ENCODE assay signal across 23 cellular contexts in genomic region chr22:46710842-46711241, GRCh38. TPM values are rescaled to one million over a fixed set of nuclear protein-coding genes. Genes with fewer than 3 reads are reported as not detected.
A peak's percentile ranks its signal among the peaks of the same experiment; 100 is the strongest.
DNase-seq lines count a peak whose midpoint lies in the region; ATAC-seq and TF ChIP-seq lines count a peak whose summit lies in the region.
"Had no signal": no experiment of that assay in that cellular context is flagged by ENCODE, and none has a peak within 500 bp of the region (broad histone marks: within the 10 kb centered on the region; RNA-seq: fewer than 3 reads in every experiment).

No MANE protein-coding gene starts in this region.

- H3K9ac ChIP-seq in HUES6 (ENCODE audit: low read length): no peak overlapping the region
- H3K9ac ChIP-seq: neural progenitor cell had no signal

- H3K27ac ChIP-seq in HUES6 (ENCODE audit: low read depth, low read length) (0 out of 2 replicates have a peak overlapping the region, but pooled peaks have one; percentile 9), heart left ventricle (no peak overlapping the region)
- H3K27ac ChIP-seq: body of pancreas, neural progenitor cell, prostate gland, SJCRH30, thyroid gland had no signal

- 86 to 90% (median 89%) methylated on average over 10 of the region's 10 CpGs for WGBS in heart left ventricle, 4 donors

- no peak for ATAC-seq in GM18502 (IDR thresholded peaks at IDR 0.05; ENCODE audit: poor library complexity, unreplicated experiment)
- no peak for ATAC-seq in heart left ventricle
- ATAC-seq: activated naive CD4-positive, alpha-beta T cell treated with anti-CD3 and anti-CD28 coated beads, Interleukin-2, amount 50 U/mL, for 72 hours; body of pancreas had no signal

- intact Hi-C loops in heart left ventricle (cut with DNase I): loop anchor here in 1 of 10 donors (2.0 kb wide), 1 partner anchor 16 kb away; no protein-coding TSS in a partner anchor

- H3K27me3 ChIP-seq in HUES6 (ENCODE audit: control insufficient read depth, insufficient read depth, low read length) (no peaks in the 10 kb centered on the region), heart left ventricle (no peaks in the 10 kb centered on the region)
- H3K27me3 ChIP-seq: body of pancreas, neural progenitor cell, SJCRH30, thyroid gland had no signal

- TF ChIP-seq POLR2A in heart left ventricle (IDR thresholded peaks at IDR 0.05): no peak

- peaks cover 88% of the 10 kb centered on the region for H3K36me3 Mint-ChIP-seq in brain

- H3K9me3 ChIP-seq in HUES6 (ENCODE audit: control insufficient read depth, insufficient read depth, low read depth, low read length) (no peaks in the 10 kb centered on the region), heart left ventricle (no peaks in the 10 kb centered on the region)
- H3K9me3 ChIP-seq: body of pancreas, prostate gland, SJCRH30, thyroid gland had no signal

- no peak overlapping the region for H3K4me3 Mint-ChIP-seq in brain
- H3K4me3 Mint-ChIP-seq: activated CD4-positive, alpha-beta T cell treated with anti-CD3 and anti-CD28 coated beads, Interleukin-2, amount 10 ng/mL, durations not matched to agents 24 days and 14 days; neural progenitor cell; stimulated activated naive CD8-positive, alpha-beta T cell treated with anti-CD3 and anti-CD28 coated beads, Interleukin-15, Interleukin-2, amounts not matched to agents 100 ng/mL and 50 ng/mL, for 24 hours had no signal

- no peaks in the 10 kb centered on the region for H3K4me1 Mint-ChIP-seq in brain
- H3K4me1 Mint-ChIP-seq: neural progenitor cell had no signal

- H3K36me3 ChIP-seq in HUES6 (ENCODE audit: control insufficient read depth, insufficient read depth, low read length): peaks cover 61% of the 10 kb centered on the region
- H3K36me3 ChIP-seq in heart left ventricle: peaks cover 4 to 87% (median 74%) of the 10 kb centered on the region in 9 donors
- H3K36me3 ChIP-seq: neural progenitor cell had no signal

- H3K4me3 ChIP-seq in HUES6 (ENCODE audit: low read depth, low read length): no peak overlapping the region
- no peak overlapping the region for H3K4me3 ChIP-seq in heart left ventricle
- H3K4me3 ChIP-seq: body of pancreas, neural progenitor cell, prostate gland, SJCRH30, thyroid gland had no signal

- H3K9me3 Mint-ChIP-seq in brain: no peaks in the 10 kb centered on the region
- H3K9me3 Mint-ChIP-seq: activated CD4-positive, alpha-beta T cell treated with anti-CD3 and anti-CD28 coated beads, Interleukin-2, amount 10 ng/mL, durations not matched to agents 24 days and 14 days; activated naive CD4-positive, alpha-beta T cell treated with anti-CD3 and anti-CD28 coated beads, Interleukin-2, amount 50 U/mL, for 72 hours; neural progenitor cell; stimulated activated naive CD8-positive, alpha-beta T cell treated with anti-CD3 and anti-CD28 coated beads, Interleukin-15, Interleukin-2, amounts not matched to agents 100 ng/mL and 50 ng/mL, for 24 hours had no signal

- no peak for TF ChIP-seq CTCF in brain (conservative IDR thresholded peaks at IDR 0.05)
- no peak for TF ChIP-seq CTCF in heart left ventricle (IDR thresholded peaks at IDR 0.05)

- peak overlapping the region in 3 of 5 experiments; percentile 28 to 70 (median 49) for H3K27ac Mint-ChIP-seq in brain
- H3K27ac Mint-ChIP-seq: activated CD4-positive, alpha-beta T cell treated with anti-CD3 and anti-CD28 coated beads, Interleukin-2, amount 10 ng/mL, durations not matched to agents 24 days and 14 days; neural progenitor cell; stimulated activated naive CD8-positive, alpha-beta T cell treated with anti-CD3 and anti-CD28 coated beads, Interleukin-15, Interleukin-2, amounts not matched to agents 100 ng/mL and 50 ng/mL, for 24 hours had no signal

- H3K27me3 Mint-ChIP-seq in brain: no peaks in the 10 kb centered on the region
- H3K27me3 Mint-ChIP-seq: activated CD4-positive, alpha-beta T cell treated with anti-CD3 and anti-CD28 coated beads, Interleukin-2, amount 10 ng/mL, durations not matched to agents 24 days and 14 days; stimulated activated naive CD8-positive, alpha-beta T cell treated with anti-CD3 and anti-CD28 coated beads, Interleukin-15, Interleukin-2, amounts not matched to agents 100 ng/mL and 50 ng/mL, for 24 hours had no signal

- DNase-seq in stimulated activated CD4-positive, alpha-beta T cell treated with anti-CD3 and anti-CD28 coated beads, Interleukin-4, amount 100 ng/mL, for 1 hour: peak; percentile 27
- no peak for DNase-seq in stimulated activated CD4-positive, alpha-beta T cell treated with anti-CD3 and anti-CD28 coated beads, Interleukin-4, amount 100 ng/mL, for 24 hours
- no peak for DNase-seq in amygdala (lab: John Stamatoyannopoulos, UW)
- no peak for DNase-seq in heart left ventricle
- DNase-seq: activated CD4-positive, alpha-beta T cell treated with anti-CD3 and anti-CD28 coated beads, Interleukin-2, amount 10 ng/mL, durations not matched to agents 24 days and 14 days; activated CD8-positive, alpha-beta memory T cell treated with anti-CD3 and anti-CD28 coated beads, Interleukin-2, amount 50 U/mL, for 48 hours; body of pancreas; COR-L47; DND-41; NCI-H1105; NCI-H2029 treated with DMSO at 0.1 percent for 48 hours; NCI-H446 treated with DMSO at 0.1 percent for 48 hours; NK-92 treated with Interleukin-12 subunit alpha and Interleukin-12 subunit beta, amount 100 ng/mL, for 24 hours; SJCRH30; T-helper 2 cell; thyroid gland had no signal

- no peaks in the 10 kb centered on the region for H3K4me1 ChIP-seq in HUES6 (ENCODE audit: control insufficient read depth, insufficient read depth, low read length)
- H3K4me1 ChIP-seq in heart left ventricle: peaks cover 0 to 23% (median 7%) of the 10 kb centered on the region in 12 donors
- H3K4me1 ChIP-seq: neural progenitor cell, prostate gland, SJCRH30 had no signal

RNA-seq across cellular contexts. Expression of gene CERK, which starts 27.2 kb away (rescaled TPM):
- polyA plus RNA-seq in brain (ENCODE audit: insufficient read depth, low read depth, low replicate concordance) (78.9 TPM), heart left ventricle (100 to 1,000 TPM in 1 of 2 donors, 10 to 100 TPM in 1; 17.8 to 114 TPM)
- total RNA-seq in heart left ventricle: 100 to 1,000 TPM in 1 of 9 donors, 10 to 100 TPM in 8; 52.6 to 125 (median 72.3) TPM

RNA-seq across cellular contexts. Expression of gene TBC1D22A, which starts 51.6 kb away (rescaled TPM):
- polyA plus RNA-seq in brain (ENCODE audit: insufficient read depth, low read depth, low replicate concordance) (20.6 TPM), heart left ventricle (10 to 100 TPM in 1 of 2 donors, 1 to 10 TPM in 1; 9.4 to 18.9 TPM)
- total RNA-seq in heart left ventricle: 10 to 100 TPM; 14.0 to 30.7 (median 18.6) TPM
